In genomic region chr5:157358871-157359270, GRCh38 we compare ENCODE assay signal across 17 cellular contexts.
DNase-seq lines count a peak whose midpoint lies in the region; ATAC-seq and TF ChIP-seq lines count a peak whose summit lies in the region.
"Had no signal": no experiment of that assay in that cellular context is flagged by ENCODE, and none has a peak within 500 bp of the region (broad histone marks: within the 10 kb centered on the region; RNA-seq: fewer than 3 reads in every experiment).

No MANE protein-coding gene starts in this region.

- ATAC-seq in CD8-positive, alpha-beta T cell: no peak
- no peak for ATAC-seq in naive thymus-derived CD4-positive, alpha-beta T cell
- ATAC-seq in gastrocnemius medialis (no peak), body of pancreas (no peak)
- ATAC-seq: A549, HepG2 had no signal

- no peaks in the 10 kb centered on the region for H3K9me3 Mint-ChIP-seq in activated T-cell treated with anti-CD3 and anti-CD28 coated beads, Interleukin-2, amount 50 U/mL, for 24 hours
- no peaks in the 10 kb centered on the region for H3K9me3 Mint-ChIP-seq in CD8-positive, alpha-beta T cell
- H3K9me3 Mint-ChIP-seq in naive thymus-derived CD4-positive, alpha-beta T cell: peaks cover 0 to 4% (median 0%) of the 10 kb centered on the region in 11 donors

- no peak for DNase-seq in activated T-cell treated with anti-CD3 and anti-CD28 coated beads, Interleukin-2, amount 50 U/mL, for 24 hours
- DNase-seq in activated T-cell treated with anti-CD3 and anti-CD28 coated beads, Interleukin-2, amount 50 U/mL, for 1 hour: no peak
- no peak for DNase-seq in CD8-positive, alpha-beta T cell
- peak; percentile 25 for DNase-seq in activated CD8-positive, alpha-beta memory T cell treated with anti-CD3 and anti-CD28 coated beads, Interleukin-2, amount 50 U/mL, for 48 hours
- no peak for DNase-seq in naive thymus-derived CD4-positive, alpha-beta T cell
- DNase-seq in NCI-H748 (lab: John Stamatoyannopoulos, UW; ENCODE audit: unreplicated experiment) (no peak), gastrocnemius medialis (no peak), body of pancreas (no peak)
- DNase-seq: EL, H7, NCI-H1092, NCI-H2081 treated with DMSO at 0.1 percent for 48 hours, NCI-H510A had no signal

- POLR2A ChIA-PET in CD8-positive, alpha-beta T cell (lab: Charles Lee): interaction anchor here (0.6 kb wide), 1 partner anchor 154 kb away, joined by 4 read pairs; no protein-coding TSS in a partner anchor
- POLR2A ChIA-PET in naive thymus-derived CD4-positive, alpha-beta T cell (lab: Charles Lee): interaction anchor here (0.5 kb wide), 1 partner anchor 195 kb away, joined by 3 read pairs; no protein-coding TSS in a partner anchor

- WGBS in body of pancreas, 2 donors: 77 to 82% methylated on average over 4 of the region's 4 CpGs

- H3K4me3 ChIP-seq in CD8-positive, alpha-beta T cell (ENCODE audit: low read depth, low read length): no peak overlapping the region
- H3K4me3 ChIP-seq in naive thymus-derived CD4-positive, alpha-beta T cell (ENCODE audit: low read length): no peak overlapping the region
- H3K4me3 ChIP-seq in gastrocnemius medialis (no peak overlapping the region), body of pancreas (no peak overlapping the region)
- H3K4me3 ChIP-seq: A549 had no signal

- CTCF ChIA-PET in CD8-positive, alpha-beta T cell (lab: Charles Lee): interaction anchor here (1.5 to 1.6 kb wide), 2 partner anchors 17 to 31 kb away, joined by 4 to 5 read pairs; no protein-coding TSS in a partner anchor
- CTCF ChIA-PET in naive thymus-derived CD4-positive, alpha-beta T cell (lab: Charles Lee): interaction anchor here (1.1 kb wide), 1 partner anchor 8 kb away, joined by 3 read pairs; no protein-coding TSS in a partner anchor

- peak overlapping the region; percentile 67 for H3K27ac Mint-ChIP-seq in activated T-cell treated with anti-CD3 and anti-CD28 coated beads, Interleukin-2, amount 50 U/mL, for 24 hours
- H3K27ac Mint-ChIP-seq in CD8-positive, alpha-beta T cell: peak overlapping the region; percentile 82
- H3K27ac Mint-ChIP-seq in naive thymus-derived CD4-positive, alpha-beta T cell: peak overlapping the region in 8 of 9 donors; percentile 19 to 78 (median 69)

- TF ChIP-seq CTCF in CD8-positive, alpha-beta T cell (IDR thresholded peaks at IDR 0.05): no peak
- no peak for TF ChIP-seq CTCF in gastrocnemius medialis (IDR thresholded peaks at IDR 0.05 in 4 of 5, conservative IDR thresholded peaks at IDR 0.05 in 1 of 5)
- no peak for TF ChIP-seq CTCF in body of pancreas (IDR thresholded peaks at IDR 0.05)

- in situ Hi-C loops in gastrocnemius medialis (cut with MboI; ENCODE audit: low sequenced_read_pairs in 4 of 4): no loop called here

- intact Hi-C loops in CD8-positive, alpha-beta T cell (cut with DNase I, micrococcal nuclease): no loop called here
- intact Hi-C loops in naive thymus-derived CD4-positive, alpha-beta T cell (cut with micrococcal nuclease): no loop called here
- intact Hi-C loops in gastrocnemius medialis (cut with DNase I; ENCODE audit: low total_unique reads) (no loop called here), body of pancreas (cut with DNase I) (no loop called here)

- no peaks in the 10 kb centered on the region for H3K9me3 ChIP-seq in CD8-positive, alpha-beta T cell (ENCODE audit: low read length)
- no peaks in the 10 kb centered on the region for H3K9me3 ChIP-seq in naive thymus-derived CD4-positive, alpha-beta T cell (ENCODE audit: control insufficient read depth in 2 of 3, low read length in 3 of 3)
- no peaks in the 10 kb centered on the region for H3K9me3 ChIP-seq in gastrocnemius medialis
- H3K9me3 ChIP-seq in body of pancreas: no peaks in the 10 kb centered on the region
- H3K9me3 ChIP-seq: A549 had no signal

- no peaks in the 10 kb centered on the region for H3K27me3 ChIP-seq in CD8-positive, alpha-beta T cell (ENCODE audit: insufficient read depth, low read length)
- no peaks in the 10 kb centered on the region for H3K27me3 ChIP-seq in naive thymus-derived CD4-positive, alpha-beta T cell (ENCODE audit: control insufficient read depth in 2 of 2, insufficient read depth in 2 of 2, low read length in 2 of 2)
- H3K27me3 ChIP-seq in gastrocnemius medialis (no peaks in the 10 kb centered on the region), body of pancreas (no peaks in the 10 kb centered on the region)

- TF ChIP-seq POLR2A in gastrocnemius medialis (IDR thresholded peaks at IDR 0.05) (no peak), body of pancreas (IDR thresholded peaks at IDR 0.05) (no peak)

- peaks cover 79% of the 10 kb centered on the region for H3K36me3 ChIP-seq in CD8-positive, alpha-beta T cell (ENCODE audit: insufficient read depth, low read length)
- H3K36me3 ChIP-seq in naive thymus-derived CD4-positive, alpha-beta T cell (ENCODE audit: control insufficient read depth in 2 of 3, insufficient read depth in 3 of 3, low read length in 3 of 3): peaks cover 54 to 97% (median 65%) of the 10 kb centered on the region in 3 experiments
- H3K36me3 ChIP-seq in gastrocnemius medialis (no peaks in the 10 kb centered on the region), body of pancreas (replicated peaks in 1 of 2; ENCODE audit: insufficient read depth in 1 of 2, low read depth in 2 of 2) (peaks cover 0 to 4% of the 10 kb centered on the region in 2 donors)

- H3K4me1 Mint-ChIP-seq in activated T-cell treated with anti-CD3 and anti-CD28 coated beads, Interleukin-2, amount 50 U/mL, for 24 hours (ENCODE audit: low read depth): peaks cover 36% of the 10 kb centered on the region
- peaks cover 8% of the 10 kb centered on the region for H3K4me1 Mint-ChIP-seq in CD8-positive, alpha-beta T cell (ENCODE audit: low read depth)
- peaks cover 2 to 39% (median 8%) of the 10 kb centered on the region in 7 donors for H3K4me1 Mint-ChIP-seq in naive thymus-derived CD4-positive, alpha-beta T cell

- no peak overlapping the region for H3K4me3 Mint-ChIP-seq in activated T-cell treated with anti-CD3 and anti-CD28 coated beads, Interleukin-2, amount 50 U/mL, for 24 hours
- H3K4me3 Mint-ChIP-seq in CD8-positive, alpha-beta T cell: no peak overlapping the region
- no peak overlapping the region for H3K4me3 Mint-ChIP-seq in naive thymus-derived CD4-positive, alpha-beta T cell

- H3K36me3 Mint-ChIP-seq in activated T-cell treated with anti-CD3 and anti-CD28 coated beads, Interleukin-2, amount 50 U/mL, for 24 hours (ENCODE audit: low read depth): peaks cover 96% of the 10 kb centered on the region
- peaks cover 95% of the 10 kb centered on the region for H3K36me3 Mint-ChIP-seq in CD8-positive, alpha-beta T cell
- peaks cover 22 to 73% (median 55%) of the 10 kb centered on the region in 5 donors for H3K36me3 Mint-ChIP-seq in naive thymus-derived CD4-positive, alpha-beta T cell

- no peaks in the 10 kb centered on the region for H3K4me1 ChIP-seq in CD8-positive, alpha-beta T cell (ENCODE audit: insufficient read depth, low read length)
- no peaks in the 10 kb centered on the region for H3K4me1 ChIP-seq in naive thymus-derived CD4-positive, alpha-beta T cell (ENCODE audit: control insufficient read depth in 2 of 2, insufficient read depth in 2 of 2, low read length in 2 of 2)
- H3K4me1 ChIP-seq in gastrocnemius medialis (no peaks in the 10 kb centered on the region), body of pancreas (no peaks in the 10 kb centered on the region)
- H3K4me1 ChIP-seq: A549 had no signal

- no peak overlapping the region for H3K27ac ChIP-seq in CD8-positive, alpha-beta T cell (ENCODE audit: low read depth, low read length)
- H3K27ac ChIP-seq in naive thymus-derived CD4-positive, alpha-beta T cell (ENCODE audit: low read depth, low read length): no peak overlapping the region
- H3K27ac ChIP-seq in gastrocnemius medialis: no peak overlapping the region
- no peak overlapping the region for H3K27ac ChIP-seq in body of pancreas
- H3K27ac ChIP-seq: A549, C4-2B, KMS-11 had no signal

- no peaks in the 10 kb centered on the region for H3K27me3 Mint-ChIP-seq in activated T-cell treated with anti-CD3 and anti-CD28 coated beads, Interleukin-2, amount 50 U/mL, for 24 hours
- H3K27me3 Mint-ChIP-seq in CD8-positive, alpha-beta T cell (ENCODE audit: low read depth): no peaks in the 10 kb centered on the region
- no peaks in the 10 kb centered on the region for H3K27me3 Mint-ChIP-seq in naive thymus-derived CD4-positive, alpha-beta T cell
